Comparison of ENCODE assay signal across 1 cellular context in genomic region chr10:62083413-62083794, GRCh38.
TF ChIP-seq lines count a peak whose summit lies in the region.

No MANE protein-coding gene starts in this region.

TF ChIP-seq in IMR-90, 13 proteins besides CTCF, POLR2A, EP300 and RAD21:
- TF ChIP-seq ELK1 (IDR thresholded peaks at IDR 0.05; ENCODE audit: borderline replicate concordance, low read depth, low read length) = no peak
